ENCODE assay signal across 8 cellular contexts in the genomic region with DNA sequence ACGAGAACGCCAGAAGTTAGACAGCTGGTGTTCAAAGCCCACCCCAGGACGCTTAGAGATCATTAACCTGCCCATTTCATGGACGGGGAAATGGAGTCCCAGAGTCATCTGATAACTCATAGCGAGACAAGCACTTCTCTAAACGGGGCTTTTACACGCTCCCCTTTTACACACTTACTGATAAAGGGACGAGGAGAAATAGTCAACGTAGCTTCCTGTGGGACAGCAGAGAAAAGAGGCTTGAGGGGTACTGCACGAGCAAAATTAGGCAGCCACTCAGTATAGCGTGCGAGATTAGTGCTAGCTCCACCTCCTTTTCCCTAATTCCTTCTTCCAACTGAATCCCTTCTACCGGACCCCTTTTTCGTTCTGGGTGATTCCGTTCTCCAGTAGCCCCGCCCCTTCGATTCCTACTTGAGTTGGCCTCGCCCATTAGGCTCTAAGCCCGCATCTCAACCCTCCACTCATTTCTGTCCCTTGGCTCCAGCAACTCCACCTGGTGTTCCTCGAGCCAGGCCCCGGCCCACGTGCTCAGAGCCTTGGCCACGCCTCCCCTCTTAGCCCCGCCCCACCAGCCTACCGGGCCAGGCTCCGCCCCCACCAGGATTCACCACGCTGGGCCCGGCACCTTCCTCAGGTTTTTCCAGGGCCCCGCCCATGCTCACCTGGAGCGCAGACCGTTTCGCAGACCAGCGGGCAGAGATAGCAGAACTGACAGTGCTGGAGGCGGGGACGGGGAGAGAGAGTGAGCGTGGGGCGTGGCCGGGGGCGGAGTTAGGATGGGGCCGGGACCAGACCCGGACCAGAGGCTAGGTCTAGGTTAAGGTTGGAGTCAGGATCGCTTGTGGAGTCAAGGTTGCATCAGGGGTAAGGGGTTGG. TPM values are rescaled to one million over a fixed set of nuclear protein-coding genes. Genes with fewer than 3 reads are reported as not detected.
DNase-seq lines count a peak whose midpoint lies in the region; ATAC-seq and TF ChIP-seq lines count a peak whose summit lies in the region.

No MANE protein-coding gene starts in this region.

- H3K9me3 Mint-ChIP-seq in effector memory CD8-positive, alpha-beta T cell, result no peaks in the 10 kb centered on the region
- peaks cover 10% of the 10 kb centered on the region for H3K9me3 Mint-ChIP-seq in mesothelial cell of epicardium

- peak; percentile 33 for DNase-seq in EH (ENCODE audit: low read depth)
- peak; percentile 75 for DNase-seq in NAMALWA (ENCODE audit: low spot score)
- peak; percentile 38 for DNase-seq in T-helper 9 cell
- DNase-seq in effector memory CD8-positive, alpha-beta T cell, result peak in 2 of 3 experiments; percentile 33 to 40
- peak in 1 of 2 experiments; percentile 74 for DNase-seq in mesothelial cell of epicardium (ENCODE audit: low spot score in 2 of 2, unreplicated experiment in 2 of 2)
- DNase-seq in GOT3 (lab: John Stamatoyannopoulos, UW), result no peak

- ATAC-seq in effector memory CD8-positive, alpha-beta T cell (replicated peaks), result peak; percentile 28
- ATAC-seq in HG03196 (IDR thresholded peaks at IDR 0.05; ENCODE audit: unreplicated experiment) (no peak), GM19452 (IDR thresholded peaks at IDR 0.05; ENCODE audit: unreplicated experiment) (no peak)

- H3K4me3 Mint-ChIP-seq in effector memory CD8-positive, alpha-beta T cell, result peak overlapping the region; percentile 81 to 84
- H3K4me3 Mint-ChIP-seq in mesothelial cell of epicardium, result peak overlapping the region; percentile 89

- peaks cover 10% of the 10 kb centered on the region for H3K36me3 Mint-ChIP-seq in effector memory CD8-positive, alpha-beta T cell (ENCODE audit: insufficient read depth)
- no peaks in the 10 kb centered on the region for H3K36me3 Mint-ChIP-seq in mesothelial cell of epicardium

- peaks cover 21 to 22% of the 10 kb centered on the region in 2 donors for H3K4me1 Mint-ChIP-seq in effector memory CD8-positive, alpha-beta T cell (ENCODE audit: low read depth in 2 of 2)
- H3K4me1 Mint-ChIP-seq in mesothelial cell of epicardium, result peaks cover 35% of the 10 kb centered on the region

- H3K27ac Mint-ChIP-seq in effector memory CD8-positive, alpha-beta T cell, result no peak overlapping the region
- H3K27ac Mint-ChIP-seq in mesothelial cell of epicardium, result peak overlapping the region; percentile 82

- H3K27me3 Mint-ChIP-seq in effector memory CD8-positive, alpha-beta T cell, result peaks cover 78 to 100% of the 10 kb centered on the region in 2 donors
- no peaks in the 10 kb centered on the region for H3K27me3 Mint-ChIP-seq in mesothelial cell of epicardium (ENCODE audit: low read depth)

- TF ChIP-seq CTCF in mesothelial cell of epicardium (IDR thresholded peaks at IDR 0.05; ENCODE audit: unreplicated experiment), result no peak

RNA-seq across cellular contexts. Expression of gene HRC, which starts 3.6 kb away (rescaled TPM):
- total RNA-seq in mesothelial cell of epicardium, result 13.6 to 17.6 TPM (median 14.7 TPM) in 3 replicates

RNA-seq across cellular contexts. Expression of gene TRPM4, which starts 6.0 kb away (rescaled TPM):
- 45.9 to 58.5 TPM (median 53.5 TPM) in 3 replicates for total RNA-seq in mesothelial cell of epicardium

RNA-seq across cellular contexts. Expression of gene PPFIA3, which starts 32.2 kb away (rescaled TPM):
- 9.9 to 11.9 TPM (median 11.6 TPM) in 3 replicates for total RNA-seq in mesothelial cell of epicardium

RNA-seq across cellular contexts. Expression of gene C19orf73, which starts 32.6 kb away (rescaled TPM):
- 0.94 to 1.6 TPM (median 0.97 TPM) in 3 replicates for total RNA-seq in mesothelial cell of epicardium

RNA-seq across cellular contexts. Expression of gene LIN7B, which starts 37.4 kb away (rescaled TPM):
- 9.6 to 12.8 TPM (median 9.8 TPM) in 3 replicates for total RNA-seq in mesothelial cell of epicardium
